In genomic region chr1:88514544-88514943, GRCh38 we compare ENCODE assay signal across 24 cellular contexts.
"Had no signal": no experiment of that assay in that cellular context is flagged by ENCODE, and none has a peak within 500 bp of the region (broad histone marks: within the 10 kb centered on the region; RNA-seq: fewer than 3 reads in every experiment).

No MANE protein-coding gene starts in this region.

- DNase-seq: colonic mucosa; cortex of kidney; dermis blood vessel endothelial cell; dorsolateral prefrontal cortex; effector CD4-positive, alpha-beta T cell; effector CD8-positive, alpha-beta T cell; effector memory CD4-positive, alpha-beta T cell; effector memory CD8-positive, alpha-beta T cell; endodermal cell; erythroblast; esophagus squamous epithelium; foreskin fibroblast; foreskin keratinocyte; foreskin melanocyte; gastrocnemius medialis; glutamatergic neuron; head of caudate nucleus; heart left ventricle; heart right ventricle; hippocampal formation had no signal

- H3K9me3 ChIP-seq: colonic mucosa, esophagus muscularis mucosa, esophagus squamous epithelium, gastrocnemius medialis, heart left ventricle, heart right ventricle had no signal

- H3K27ac ChIP-seq: colonic mucosa, coronary artery, dorsolateral prefrontal cortex, epithelial cell of prostate, esophagus muscularis mucosa, esophagus squamous epithelium, foreskin keratinocyte, gastrocnemius medialis, heart left ventricle, heart right ventricle had no signal

- H3K4me1 ChIP-seq: colonic mucosa, esophagus squamous epithelium, foreskin keratinocyte, gastrocnemius medialis had no signal

- ATAC-seq: effector memory CD8-positive, alpha-beta T cell; esophagus mucosa; foreskin keratinocyte; gastrocnemius medialis; heart left ventricle; heart right ventricle had no signal

- H3K36me3 ChIP-seq: colonic mucosa, esophagus muscularis mucosa, esophagus squamous epithelium, gastrocnemius medialis, heart left ventricle, heart right ventricle had no signal

- H3K4me3 ChIP-seq: colonic mucosa, coronary artery, dorsolateral prefrontal cortex, esophagus muscularis mucosa, esophagus squamous epithelium, gastrocnemius medialis, heart left ventricle, heart right ventricle had no signal

- H3K27me3 ChIP-seq: colonic mucosa, dorsolateral prefrontal cortex, esophagus muscularis mucosa, esophagus squamous epithelium, gastrocnemius medialis, heart left ventricle, heart right ventricle had no signal
